10 cellular contexts compared by ENCODE assay signal in the genomic region with DNA sequence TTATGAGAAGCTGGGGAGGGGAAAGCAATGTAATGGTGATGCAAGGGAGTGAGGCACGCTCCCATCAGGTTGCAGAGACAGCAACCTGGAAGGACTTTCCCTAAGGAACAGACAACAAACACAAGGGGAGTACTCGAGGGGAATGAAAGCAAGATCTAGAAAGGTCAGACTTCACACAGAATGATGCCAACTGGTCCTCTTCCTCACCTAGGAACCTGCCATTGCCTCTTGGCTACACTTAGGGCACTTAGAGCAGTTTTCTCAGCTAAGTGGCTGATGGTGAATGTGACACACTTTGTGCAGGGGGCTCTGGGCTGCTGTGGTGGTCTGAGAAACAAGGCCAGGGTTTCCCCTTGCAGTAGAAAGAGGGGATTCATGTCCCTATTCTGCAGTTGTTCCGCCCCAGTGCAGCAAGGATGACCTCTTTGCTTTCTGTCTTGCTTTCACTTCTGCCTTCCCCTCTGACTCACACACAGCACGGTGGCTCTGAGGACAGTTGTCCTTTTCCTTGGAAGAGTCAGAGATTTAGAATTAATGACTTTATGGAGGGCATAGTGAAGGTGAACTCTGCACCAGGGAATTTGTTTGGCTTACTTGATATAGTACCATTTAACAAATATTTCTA.
DNase-seq lines count a peak whose midpoint lies in the region; ATAC-seq and TF ChIP-seq lines count a peak whose summit lies in the region.
"Had no signal": no experiment of that assay in that cellular context is flagged by ENCODE, and none has a peak within 500 bp of the region (broad histone marks: within the 10 kb centered on the region; RNA-seq: fewer than 3 reads in every experiment).

No MANE protein-coding gene starts in this region.

- in situ Hi-C loops in ACHN (cut with HindIII; ENCODE audit: low pct_ligation_motif_present, low pct_unique_long_range_greater_than_20kb, low sequenced_read_pairs): no loop called here

- ATAC-seq in GM18511 (IDR thresholded peaks at IDR 0.05; ENCODE audit: unreplicated experiment): peak; percentile 97
- peak; percentile 99 for ATAC-seq in GM21515 (IDR thresholded peaks at IDR 0.05; ENCODE audit: unreplicated experiment)
- ATAC-seq in HG03159 (IDR thresholded peaks at IDR 0.05; ENCODE audit: unreplicated experiment): peak; percentile 97
- no peak for ATAC-seq in SK-N-SH treated with all-trans-retinoic acid at 6 μM for 48 hours
- ATAC-seq: WTC11 had no signal

- DNase-seq in kidney tubule cell (ENCODE audit: low spot score) (peak; percentile 57), NCI-H82 (lab: John Stamatoyannopoulos, UW) (no peak), NCI-H526 treated with DMSO at 0.1 percent for 48 hours (lab: John Stamatoyannopoulos, UW) (no peak), ACHN (no peak)
- DNase-seq: NCI-H524 had no signal

TF ChIP-seq in SK-N-SH treated with all-trans-retinoic acid at 6 μM for 48 hours, 23 proteins besides CTCF, POLR2A, EP300 and RAD21:
- no peak for TF ChIP-seq RARB (CRISPR knock-in tag; IDR thresholded peaks at IDR 0.05)
- TF ChIP-seq CREB5 (CRISPR knock-in tag; IDR thresholded peaks at IDR 0.05; ENCODE audit: low read depth): no peak
- TF ChIP-seq OSR1 (CRISPR knock-in tag; IDR thresholded peaks at IDR 0.05): no peak
- no peak for TF ChIP-seq BACH2 (CRISPR knock-in tag; IDR thresholded peaks at IDR 0.05; ENCODE audit: borderline replicate concordance)
- TF ChIP-seq SNAI2 (CRISPR knock-in tag; IDR thresholded peaks at IDR 0.05): no peak
- TF ChIP-seq GLIS3 (CRISPR knock-in tag; IDR thresholded peaks at IDR 0.05): no peak
- TF ChIP-seq, protein P1, sequence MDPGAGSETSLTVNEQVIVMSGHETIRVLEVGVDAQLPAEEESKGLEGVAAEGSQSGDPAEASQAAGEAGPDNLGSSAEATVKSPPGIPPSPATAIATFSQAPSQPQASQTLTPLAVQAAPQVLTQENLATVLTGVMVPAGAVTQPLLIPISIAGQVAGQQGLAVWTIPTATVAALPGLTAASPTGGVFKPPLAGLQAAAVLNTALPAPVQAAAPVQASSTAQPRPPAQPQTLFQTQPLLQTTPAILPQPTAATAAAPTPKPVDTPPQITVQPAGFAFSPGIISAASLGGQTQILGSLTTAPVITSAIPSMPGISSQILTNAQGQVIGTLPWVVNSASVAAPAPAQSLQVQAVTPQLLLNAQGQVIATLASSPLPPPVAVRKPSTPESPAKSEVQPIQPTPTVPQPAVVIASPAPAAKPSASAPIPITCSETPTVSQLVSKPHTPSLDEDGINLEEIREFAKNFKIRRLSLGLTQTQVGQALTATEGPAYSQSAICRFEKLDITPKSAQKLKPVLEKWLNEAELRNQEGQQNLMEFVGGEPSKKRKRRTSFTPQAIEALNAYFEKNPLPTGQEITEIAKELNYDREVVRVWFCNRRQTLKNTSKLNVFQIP (CRISPR knock-in tag; IDR thresholded peaks at IDR 0.05; ENCODE audit: borderline replicate concordance, low read depth): no peak
- no peak for TF ChIP-seq ISL1 (CRISPR knock-in tag; IDR thresholded peaks at IDR 0.05)
- TF ChIP-seq PPARA (CRISPR knock-in tag; IDR thresholded peaks at IDR 0.05; ENCODE audit: borderline replicate concordance): no peak
- no peak for TF ChIP-seq ZNF70 (CRISPR knock-in tag; IDR thresholded peaks at IDR 0.05)
- TF ChIP-seq, protein P2, sequence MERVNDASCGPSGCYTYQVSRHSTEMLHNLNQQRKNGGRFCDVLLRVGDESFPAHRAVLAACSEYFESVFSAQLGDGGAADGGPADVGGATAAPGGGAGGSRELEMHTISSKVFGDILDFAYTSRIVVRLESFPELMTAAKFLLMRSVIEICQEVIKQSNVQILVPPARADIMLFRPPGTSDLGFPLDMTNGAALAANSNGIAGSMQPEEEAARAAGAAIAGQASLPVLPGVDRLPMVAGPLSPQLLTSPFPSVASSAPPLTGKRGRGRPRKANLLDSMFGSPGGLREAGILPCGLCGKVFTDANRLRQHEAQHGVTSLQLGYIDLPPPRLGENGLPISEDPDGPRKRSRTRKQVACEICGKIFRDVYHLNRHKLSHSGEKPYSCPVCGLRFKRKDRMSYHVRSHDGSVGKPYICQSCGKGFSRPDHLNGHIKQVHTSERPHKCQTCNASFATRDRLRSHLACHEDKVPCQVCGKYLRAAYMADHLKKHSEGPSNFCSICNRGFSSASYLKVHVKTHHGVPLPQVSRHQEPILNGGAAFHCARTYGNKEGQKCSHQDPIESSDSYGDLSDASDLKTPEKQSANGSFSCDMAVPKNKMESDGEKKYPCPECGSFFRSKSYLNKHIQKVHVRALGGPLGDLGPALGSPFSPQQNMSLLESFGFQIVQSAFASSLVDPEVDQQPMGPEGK (CRISPR knock-in tag; IDR thresholded peaks at IDR 0.05; ENCODE audit: borderline replicate concordance): no peak
